In genomic region chr3:133377396-133377795, GRCh38 we compare ENCODE assay signal across 9 cellular contexts. TPM values are rescaled to one million over a fixed set of nuclear protein-coding genes. Genes with fewer than 3 reads are reported as not detected.
DNase-seq lines count a peak whose midpoint lies in the region; ATAC-seq and TF ChIP-seq lines count a peak whose summit lies in the region.
"Had no signal": no experiment of that assay in that cellular context is flagged by ENCODE, and none has a peak within 500 bp of the region (broad histone marks: within the 10 kb centered on the region; RNA-seq: fewer than 3 reads in every experiment).

No MANE protein-coding gene starts in this region.

- H3K9me3 Mint-ChIP-seq in activated T-helper 17 cell treated with anti-CD3 and anti-CD28 coated beads, Interleukin-2, amount 50 U/mL, for 72 hours: no peaks in the 10 kb centered on the region

- no peak overlapping the region for H3K4me3 ChIP-seq in OCI-LY1 (ENCODE audit: low read depth, low read length, poor library complexity, severe bottlenecking)
- H3K4me3 ChIP-seq in esophagus muscularis mucosa: no peak overlapping the region

- DNase-seq in 8988T (peak; percentile 60), esophagus muscularis mucosa (ENCODE audit: extremely low spot score) (no peak), pons (ENCODE audit: low spot score) (peak; percentile 67), activated gamma-delta T cell treated with Interleukin-2 at 50 U/mL for 16 hours (no peak)

- H3K79me2 ChIP-seq in OCI-LY1 (ENCODE audit: insufficient read depth, low read length): no peaks in the 10 kb centered on the region

- no peaks in the 10 kb centered on the region for H3K36me3 Mint-ChIP-seq in activated T-helper 17 cell treated with anti-CD3 and anti-CD28 coated beads, Interleukin-2, amount 50 U/mL, for 72 hours (ENCODE audit: low read depth)

- H3K4me3 Mint-ChIP-seq in activated T-helper 17 cell treated with anti-CD3 and anti-CD28 coated beads, Interleukin-2, amount 50 U/mL, for 72 hours: no peak overlapping the region
- H3K4me3 Mint-ChIP-seq: activated naive CD8-positive, alpha-beta T cell had no signal

- no peaks in the 10 kb centered on the region for H4K20me1 ChIP-seq in OCI-LY1 (ENCODE audit: insufficient read depth, low read length)

- H3K4me2 ChIP-seq in OCI-LY1 (ENCODE audit: low read length): no peak overlapping the region

- intact Hi-C loops in esophagus muscularis mucosa (cut with DNase I): no loop called here

- no peak overlapping the region for H2AFZ ChIP-seq in OCI-LY1 (ENCODE audit: low read length)

- H3K9ac ChIP-seq in OCI-LY1 (ENCODE audit: low read length): no peak overlapping the region

- H3K27me3 ChIP-seq in OCI-LY1 (ENCODE audit: insufficient read depth, low read length) (no peaks in the 10 kb centered on the region), esophagus muscularis mucosa (no peaks in the 10 kb centered on the region)

- H3K9me3 ChIP-seq in OCI-LY1 (ENCODE audit: low read length) (no peaks in the 10 kb centered on the region), esophagus muscularis mucosa (no peaks in the 10 kb centered on the region)

- H3K4me1 Mint-ChIP-seq in activated T-helper 17 cell treated with anti-CD3 and anti-CD28 coated beads, Interleukin-2, amount 50 U/mL, for 72 hours: no peaks in the 10 kb centered on the region

- H3F3A ChIP-seq in OCI-LY1 (ENCODE audit: insufficient read depth, low read length): no peaks in the 10 kb centered on the region

- H3K4me1 ChIP-seq in OCI-LY1 (ENCODE audit: insufficient read depth, low read length, severe bottlenecking) (no peaks in the 10 kb centered on the region), esophagus muscularis mucosa (peaks cover 0 to 13% (median 2%) of the 10 kb centered on the region in 4 donors)

- no peak for TF ChIP-seq POLR2A in esophagus muscularis mucosa (IDR thresholded peaks at IDR 0.05; ENCODE audit: low read depth)

- H3K27ac Mint-ChIP-seq in activated T-helper 17 cell treated with anti-CD3 and anti-CD28 coated beads, Interleukin-2, amount 50 U/mL, for 72 hours: no peak overlapping the region
- H3K27ac Mint-ChIP-seq: activated naive CD8-positive, alpha-beta T cell had no signal

- no peaks in the 10 kb centered on the region for H3K27me3 Mint-ChIP-seq in activated T-helper 17 cell treated with anti-CD3 and anti-CD28 coated beads, Interleukin-2, amount 50 U/mL, for 72 hours
- H3K27me3 Mint-ChIP-seq: activated naive CD8-positive, alpha-beta T cell had no signal

- H3K9me2 ChIP-seq in OCI-LY1 (ENCODE audit: low read depth, low read length): no peaks in the 10 kb centered on the region

- TF ChIP-seq CTCF in OCI-LY1 (IDR thresholded peaks at IDR 0.05; ENCODE audit: low read length): peak; percentile 53; the same call in 1 of the 2 replicates
- peak; percentile 32 to 45 (median 41) for TF ChIP-seq CTCF in esophagus muscularis mucosa (IDR thresholded peaks at IDR 0.05)

- peak; percentile 65 for ATAC-seq in GM19351 (IDR thresholded peaks at IDR 0.05; ENCODE audit: unreplicated experiment)
- no peak for ATAC-seq in activated T-helper 17 cell treated with anti-CD3 and anti-CD28 coated beads, Interleukin-2, amount 50 U/mL, for 72 hours (replicated peaks)
- no peak for ATAC-seq in GM19467 (IDR thresholded peaks at IDR 0.05; ENCODE audit: unreplicated experiment)

- H3K36me3 ChIP-seq in OCI-LY1 (ENCODE audit: insufficient read depth, low read length) (no peaks in the 10 kb centered on the region), esophagus muscularis mucosa (peaks cover 0 to 10% (median 4%) of the 10 kb centered on the region in 4 donors)

- TF ChIP-seq EP300 in esophagus muscularis mucosa (IDR thresholded peaks at IDR 0.05): no peak

- H3K27ac ChIP-seq in OCI-LY1 (ENCODE audit: low read depth, low read length, poor library complexity, severe bottlenecking) (no peak overlapping the region), esophagus muscularis mucosa (replicated peaks in 1 of 4) (no peak overlapping the region)

- 73% methylated on average over 2 of the region's 3 CpGs for WGBS in esophagus muscularis mucosa

RNA-seq across cellular contexts. Expression of gene BFSP2, which starts 22.5 kb away (rescaled TPM):
- not detected for total RNA-seq in esophagus muscularis mucosa
- 1 to 10 TPM in 1 of 2 donors, not detected in 1; 1.0 TPM for total RNA-seq in activated T-helper 17 cell treated with anti-CD3 and anti-CD28 coated beads, Interleukin-2, amount 50 U/mL, for 72 hours

Comparison
In these comparisons a context has a peak if more than half of its experiments do, and no peak if none do; other contexts are left out.
1. DNase-seq: peak in 8988T (single experiment) and pons (single experiment); none in esophagus muscularis mucosa (single experiment) and activated gamma-delta T cell treated with Interleukin-2 at 50 U/mL for 16 hours (single experiment).